ENCODE assay signal across 20 cellular contexts in genomic region chr5:151596839-151597539, GRCh38. TPM values are rescaled to one million over a fixed set of nuclear protein-coding genes. Genes with fewer than 3 reads are reported as not detected.
DNase-seq lines count a peak whose midpoint lies in the region; ATAC-seq and TF ChIP-seq lines count a peak whose summit lies in the region.
"Had no signal": no experiment of that assay in that cellular context is flagged by ENCODE, and none has a peak within 500 bp of the region (broad histone marks: within the 10 kb centered on the region; RNA-seq: fewer than 3 reads in every experiment).

No MANE protein-coding gene starts in this region.

- H3K27ac ChIP-seq in transverse colon = no peak overlapping the region

- H3K4me3 ChIP-seq in transverse colon = no peak overlapping the region
- H3K4me3 ChIP-seq: dorsolateral prefrontal cortex had no signal

- peak; percentile 38 for DNase-seq in EH (ENCODE audit: low read depth)
- peak; percentile 71 for DNase-seq in WTC11 (ENCODE audit: low spot score)
- peak; percentile 61 for DNase-seq in left ventricle myocardium superior
- peak; percentile 4 for DNase-seq in non-pigmented ciliary epithelial cell (ENCODE audit: low read depth)
- DNase-seq in G401 (ENCODE audit: low spot score) = no peak
- no peak for DNase-seq in transverse colon
- DNase-seq: C1 segment of cervical spinal cord; dorsolateral prefrontal cortex; foreskin fibroblast; GF-D8; left colon; NCI-H1417; NCI-H526 treated with DMSO at 0.1 percent for 48 hours; occipital lobe; SHP77; stimulated activated CD4-positive, alpha-beta T cell treated with anti-CD3 and anti-CD28 coated beads, Interleukin-4, amount 100 ng/mL, for 1 hour; stimulated activated naive CD4-positive, alpha-beta T cell had no signal

- POLR2A ChIA-PET in WTC11 (lab: Charles Lee) = no interaction called here

- H3K36me3 Mint-ChIP-seq in WTC11 = no peaks in the 10 kb centered on the region
- H3K36me3 Mint-ChIP-seq: activated naive CD8-positive, alpha-beta T cell had no signal

- no peak for TF ChIP-seq EP300 in transverse colon (IDR thresholded peaks at IDR 0.05; ENCODE audit: low read depth)

- no peak overlapping the region for H3K27ac Mint-ChIP-seq in WTC11
- H3K27ac Mint-ChIP-seq: activated naive CD8-positive, alpha-beta T cell had no signal

- no peaks in the 10 kb centered on the region for H3K27me3 ChIP-seq in transverse colon
- H3K27me3 ChIP-seq: dorsolateral prefrontal cortex had no signal

- TF ChIP-seq POLR2A in transverse colon (IDR thresholded peaks at IDR 0.05) = no peak

- in situ Hi-C loops in G401 (cut with HindIII; ENCODE audit: low sequenced_read_pairs) = no loop called here
- in situ Hi-C loops in transverse colon (cut with MboI; ENCODE audit: low pct_ligation_motif_present in 1 of 4, low pct_unique_long_range_greater_than_20kb in 1 of 4, low sequenced_read_pairs in 3 of 4) = no loop called here

- H3K27me3 Mint-ChIP-seq in WTC11 (ENCODE audit: low read depth) = no peaks in the 10 kb centered on the region

- H3K9me3 Mint-ChIP-seq in WTC11 = no peaks in the 10 kb centered on the region

- no peaks in the 10 kb centered on the region for H3K9me3 ChIP-seq in transverse colon

- CTCF ChIA-PET in WTC11 (lab: Charles Lee) = interaction anchor here (1.0 to 1.7 kb wide), 5 partner anchors 11 to 546 kb away, joined by 4 to 6 read pairs (median 5); no protein-coding TSS in a partner anchor

- intact Hi-C loops in left ventricle myocardium superior (cut with micrococcal nuclease) = no loop called here
- intact Hi-C loops in transverse colon (cut with DNase I; ENCODE audit: low total_unique reads) = no loop called here

- no peaks in the 10 kb centered on the region for H3K36me3 ChIP-seq in transverse colon

- H3K4me1 Mint-ChIP-seq in WTC11 = peaks cover 26% of the 10 kb centered on the region

- no peak for TF ChIP-seq CTCF in WTC11 (IDR thresholded peaks at IDR 0.05)
- no peak for TF ChIP-seq CTCF in transverse colon (IDR thresholded peaks at IDR 0.05)

- no peak overlapping the region for H3K4me3 Mint-ChIP-seq in WTC11
- H3K4me3 Mint-ChIP-seq: activated naive CD8-positive, alpha-beta T cell had no signal

- H3K4me1 ChIP-seq in transverse colon = no peaks in the 10 kb centered on the region

- 75% methylated on average over 2 of the region's 2 CpGs; no CpG with 5 or more reads in 1 of the 2 donors for WGBS in transverse colon (ENCODE audit: low coverage in 1 of 2), 2 donors

- ATAC-seq in WTC11 (peak; percentile 96), left ventricle myocardium superior (peak; percentile 71), HG02759 (IDR thresholded peaks at IDR 0.05; ENCODE audit: unreplicated experiment) (no peak), GM18870 (IDR thresholded peaks at IDR 0.05; ENCODE audit: unreplicated experiment) (no peak)
- ATAC-seq: left colon had no signal

TF ChIP-seq in WTC11, 78 proteins besides CTCF, POLR2A, EP300 and RAD21:
- 0 out of 2 replicates have a peak, but pooled peaks have one; percentile 26 for TF ChIP-seq ZNF423 (CRISPR knock-in tag; IDR thresholded peaks at IDR 0.05)
- TF ChIP-seq MAX (CRISPR knock-in tag; IDR thresholded peaks at IDR 0.05) = no peak
- peak; percentile 93; the same call in 1 of the 2 replicates for TF ChIP-seq TEAD1 (CRISPR knock-in tag; IDR thresholded peaks at IDR 0.05)
- TF ChIP-seq ARID4B (CRISPR knock-in tag; IDR thresholded peaks at IDR 0.05; ENCODE audit: borderline replicate concordance) = no peak
- TF ChIP-seq TEAD4 (CRISPR knock-in tag; IDR thresholded peaks at IDR 0.05) = peak; percentile 92
- no peak for TF ChIP-seq SMAD3 (CRISPR knock-in tag; IDR thresholded peaks at IDR 0.05; ENCODE audit: borderline replicate concordance)
- TF ChIP-seq MYBL2 (CRISPR knock-in tag; IDR thresholded peaks at IDR 0.05) = no peak

RNA-seq across cellular contexts. Expression of gene FAT2, which starts 5.9 kb away (rescaled TPM):
- total RNA-seq in WTC11 (2021) = 0.14 to 0.26 TPM (median 0.16 TPM) in 3 replicates
- total RNA-seq in left ventricle myocardium superior = not detected
- not detected in 2 replicates for total RNA-seq in G401 (2014; rRNA removed; shearing (Covaris generic))
- total RNA-seq in transverse colon = not detected
- total RNA-seq: left colon had no signal

Comparison
In these comparisons a context has a peak if more than half of its experiments do, and no peak if none do; other contexts are left out.
1. DNase-seq: peak in EH (single experiment), WTC11 (single experiment), left ventricle myocardium superior (single experiment) and non-pigmented ciliary epithelial cell (single experiment); none in G401 (single experiment) and transverse colon (single experiment).
2. ATAC-seq: peak in WTC11 (single experiment) and left ventricle myocardium superior (single experiment); none in HG02759 (single experiment) and GM18870 (single experiment).